In the genomic region with DNA sequence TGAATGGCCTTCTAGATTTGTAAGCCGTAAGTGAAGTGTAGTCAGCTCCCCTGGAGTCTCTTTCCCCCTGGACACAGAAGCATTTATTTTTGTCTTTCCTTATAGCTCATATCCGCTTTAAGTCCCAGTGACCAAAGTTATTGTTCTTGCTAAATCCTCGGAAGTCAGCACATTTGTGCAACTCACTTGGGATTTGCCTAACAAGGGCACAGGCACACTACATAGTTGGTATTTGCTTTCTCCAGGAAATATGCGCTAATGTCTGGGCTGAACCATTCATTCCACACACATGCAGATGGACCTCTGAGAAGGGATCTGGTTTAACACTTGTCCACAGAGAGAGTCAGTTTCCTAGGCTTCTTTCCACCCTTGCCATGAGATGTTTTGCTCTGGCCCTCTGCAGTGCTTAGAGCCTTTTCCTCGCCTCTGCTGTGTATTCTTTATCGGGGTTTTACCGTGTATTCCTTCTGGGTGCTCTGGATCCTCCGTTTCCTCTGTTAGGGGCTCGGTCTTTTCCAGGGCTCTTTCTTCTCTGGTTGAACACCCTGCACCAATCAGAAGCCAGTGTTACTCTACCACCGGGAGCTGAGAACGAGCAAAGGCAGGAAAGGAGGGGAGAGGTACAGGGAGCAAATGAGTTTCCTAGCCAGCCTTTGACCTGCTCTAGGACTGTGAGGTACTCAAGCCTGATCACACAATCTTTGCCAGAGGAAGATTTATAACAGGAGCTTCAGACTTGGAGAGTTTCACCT, we compare ENCODE assay signal across 12 cellular contexts.
DNase-seq lines count a peak whose midpoint lies in the region; ATAC-seq, FAIRE-seq and TF ChIP-seq lines count a peak whose summit lies in the region.
"Had no signal": no experiment of that assay in that cellular context is flagged by ENCODE, and none has a peak within 500 bp of the region (broad histone marks: within the 10 kb centered on the region; RNA-seq: fewer than 3 reads in every experiment).

No MANE protein-coding gene starts in this region.

- peak in 1 of 4 donors; percentile 47 for TF ChIP-seq POLR2A in upper lobe of left lung (IDR thresholded peaks at IDR 0.05)

- peak overlapping the region; percentile 77 to 93 (median 82) for H3K27ac ChIP-seq in upper lobe of left lung

- WGBS in upper lobe of left lung, 2 donors, result 50 to 54% methylated on average over 11 of the region's 11 CpGs

- no peaks in the 10 kb centered on the region for H3K27me3 ChIP-seq in upper lobe of left lung

- no peaks in the 10 kb centered on the region for H3K36me3 ChIP-seq in upper lobe of left lung

- no peaks in the 10 kb centered on the region for H3K9me3 ChIP-seq in upper lobe of left lung

- H3K4me1 ChIP-seq in upper lobe of left lung, result peaks cover 42 to 63% (median 46%) of the 10 kb centered on the region in 4 donors

- no peak for ATAC-seq in upper lobe of left lung (ENCODE audit: low FRiP score in 2 of 2)

- H3K4me3 ChIP-seq in upper lobe of left lung, result no peak overlapping the region

- FAIRE-seq in TTC549 (lab: Jason Lieb, UNC), result peak; percentile 82
- no peak for FAIRE-seq in GM19239 (lab: Jason Lieb, UNC)
- FAIRE-seq: HTR-8/SVneo had no signal

- TF ChIP-seq CTCF in upper lobe of left lung (IDR thresholded peaks at IDR 0.05), result no peak

- TF ChIP-seq EP300 in upper lobe of left lung (IDR thresholded peaks at IDR 0.05), result peak in 1 of 4 donors; percentile 33

- DNase-seq in fibroblast of gingiva (ENCODE audit: low read depth) (peak; percentile 87), myocyte (ENCODE audit: low read depth) (peak; percentile 48), upper lobe of left lung (no peak), GM19239 (ENCODE audit: insufficient read length, low spot score) (no peak), NCI-H446 (lab: John Stamatoyannopoulos, UW) (no peak), HPDE6-E6E7 (ENCODE audit: extremely low spot score) (no peak)
- DNase-seq: activated naive CD8-positive, alpha-beta T cell treated with anti-CD3 and anti-CD28 coated beads for 36 hours; foreskin melanocyte; NCI-H2107; RPMI8226 had no signal

Comparison
In these comparisons a context has a peak if more than half of its experiments do, and no peak if none do; other contexts are left out.
1. DNase-seq: peak in fibroblast of gingiva (single experiment) and myocyte (single experiment); none in upper lobe of left lung (0 of 2), GM19239 (single experiment), NCI-H446 (0 of 2) and HPDE6-E6E7 (single experiment).